In the genomic region with DNA sequence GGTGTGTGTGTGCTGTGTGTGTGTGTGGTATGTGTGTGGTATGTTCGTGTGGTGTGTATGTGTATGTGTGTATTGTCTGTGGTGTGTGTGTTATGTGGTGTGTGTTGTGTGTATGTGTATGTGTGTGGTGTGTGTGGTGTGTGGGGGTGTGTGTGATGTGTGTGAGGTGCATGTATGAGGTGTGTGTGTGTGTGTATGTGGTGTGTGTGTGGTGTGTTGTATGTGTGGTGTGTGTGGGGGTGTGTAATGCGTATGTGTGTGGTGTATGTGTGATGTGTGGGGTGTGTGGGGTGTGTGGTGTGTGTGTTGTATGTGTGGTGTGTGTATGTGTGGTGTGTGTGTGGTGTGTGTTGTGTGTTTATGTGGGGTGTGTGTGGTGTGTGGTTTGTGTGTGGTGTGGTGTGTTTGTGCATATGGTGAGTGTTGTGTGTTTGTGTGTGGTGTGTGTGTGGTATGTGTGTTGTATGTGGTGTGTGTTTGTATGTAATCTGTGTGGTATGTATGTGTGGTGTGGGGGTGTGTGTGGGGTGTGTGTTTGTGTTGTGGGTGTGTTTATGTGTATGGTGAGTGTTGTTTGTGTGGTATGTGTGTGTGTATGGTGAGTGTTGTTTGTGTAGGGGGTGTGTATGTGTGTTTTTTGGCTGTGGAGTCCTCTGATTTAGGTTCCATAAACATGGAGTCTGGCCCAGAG, we compare ENCODE assay signal across 20 cellular contexts.
DNase-seq lines count a peak whose midpoint lies in the region; ATAC-seq, FAIRE-seq and TF ChIP-seq lines count a peak whose summit lies in the region.
"Had no signal": no experiment of that assay in that cellular context is flagged by ENCODE, and none has a peak within 500 bp of the region (broad histone marks: within the 10 kb centered on the region; RNA-seq: fewer than 3 reads in every experiment).

No MANE protein-coding gene starts in this region.

- TF ChIP-seq CTCF in D721Med (IDR thresholded peaks at IDR 0.05; ENCODE audit: insufficient read depth, missing control alignments) (no peak), GM23338 (conservative IDR thresholded peaks at IDR 0.05; ENCODE audit: low read depth in 2 of 2) (no peak), K562 (IDR thresholded peaks at IDR 0.05 in 2 of 3, conservative IDR thresholded peaks at IDR 0.05 in 1 of 3; ENCODE audit: insufficient read depth in 2 of 3, low read depth in 1 of 3, low read length in 3 of 3) (no peak), WERI-Rb-1 (IDR thresholded peaks at IDR 0.05; ENCODE audit: low read depth, low read length) (no peak)

- POLR2A ChIA-PET in K562 (lab: Yijun Ruan, JAX), result no interaction called here

- no peak for TF ChIP-seq RAD21 in K562 (CRISPR knock-in tag; conservative IDR thresholded peaks at IDR 0.05 in 1 of 2, IDR thresholded peaks at IDR 0.05 in 1 of 2)

- H3K79me2 ChIP-seq in GM23338 (replicated peaks; ENCODE audit: insufficient read depth) (no peaks in the 10 kb centered on the region), K562 (ENCODE audit: control insufficient read depth, insufficient read depth, low read length) (no peaks in the 10 kb centered on the region)

- FAIRE-seq in D721Med (lab: Jason Lieb, UNC) (peak; percentile 99), K562 (lab: Jason Lieb, UNC) (peak; percentile 79)
- FAIRE-seq: TTC549 had no signal

- peak overlapping the region; percentile 52 for H3K4me3 Mint-ChIP-seq in GM23338
- H3K4me3 Mint-ChIP-seq: activated naive CD8-positive, alpha-beta T cell treated with anti-CD3 and anti-CD28 coated beads for 36 hours; activated T-helper 1 cell treated with anti-CD3 and anti-CD28 coated beads, Interleukin-12 subunit alpha, Interleukin-12 subunit beta, Interleukin-2, Interleukin-4 antibody, amounts not matched to agents 30 ng/mL and 10 ng/mL and 1 ng/mL, durations not matched to agents 14 hours and 24 hours and 36 hours; nephron progenitor cell had no signal

- DNase-seq in D721Med (ENCODE audit: insufficient read length, low spot score) (no peak), GM23338 (ENCODE audit: low spot score) (no peak), K562 (ENCODE audit: extremely low read depth in 1 of 4, low spot score in 3 of 4) (no peak), hippocampal formation (lab: John Stamatoyannopoulos, UW) (no peak), posterior vena cava (ENCODE audit: low spot score) (no peak), WERI-Rb-1 (no peak), SJCRH30 (no peak)
- DNase-seq: activated naive CD8-positive, alpha-beta T cell treated with anti-CD3 and anti-CD28 coated beads for 36 hours; Calu3; NCI-H2029; NCI-H2227 treated with DMSO at 0.1 percent for 48 hours; nephron progenitor cell; sigmoid colon; stimulated activated naive CD8-positive, alpha-beta T cell treated with anti-CD3 and anti-CD28 coated beads, Interleukin-15, Interleukin-2, amounts not matched to agents 100 U/mL and 50 U/mL, for 24 hours; thyroid gland had no signal

- CTCF ChIA-PET in K562 (lab: Yijun Ruan, JAX; ENCODE audit: low intra/inter-chr PET ratio), result no interaction called here

- H3K4me1 Mint-ChIP-seq in GM23338, result peaks cover 22% of the 10 kb centered on the region
- H3K4me1 Mint-ChIP-seq: activated naive CD8-positive, alpha-beta T cell treated with anti-CD3 and anti-CD28 coated beads for 36 hours had no signal

- 0 out of 2 replicates have a peak, but pooled peaks cover 4% of the 10 kb centered on the region for H3F3A ChIP-seq in GM23338 (replicated peaks; ENCODE audit: low read depth)

- intact Hi-C loops in K562 (cut with micrococcal nuclease), result no loop called here
- intact Hi-C loops in posterior vena cava (cut with DNase I), result no loop called here

- H4K20me1 ChIP-seq in GM23338 (replicated peaks; ENCODE audit: insufficient read depth), result no peaks in the 10 kb centered on the region
- H4K20me1 ChIP-seq in K562 (replicated peaks; ENCODE audit: control insufficient read depth, insufficient read depth, low read length), result no peaks in the 10 kb centered on the region

- no TSS peak for BruUV-seq in K562 (replicated peaks; lab: Mats Ljungman, UMichigan)

- peak overlapping the region; percentile 89 for H3K27ac Mint-ChIP-seq in GM23338
- H3K27ac Mint-ChIP-seq: activated naive CD8-positive, alpha-beta T cell treated with anti-CD3 and anti-CD28 coated beads for 36 hours; activated T-helper 1 cell treated with anti-CD3 and anti-CD28 coated beads, Interleukin-12 subunit alpha, Interleukin-12 subunit beta, Interleukin-2, Interleukin-4 antibody, amounts not matched to agents 30 ng/mL and 10 ng/mL and 1 ng/mL, durations not matched to agents 14 hours and 24 hours and 36 hours; nephron progenitor cell had no signal

- H3K9me1 ChIP-seq in K562 (ENCODE audit: control insufficient read depth, insufficient read depth, low read length), result no peaks in the 10 kb centered on the region

- H3K36me3 ChIP-seq in GM23338 (ENCODE audit: insufficient read depth) (no peaks in the 10 kb centered on the region), K562 (ENCODE audit: control insufficient read depth, insufficient read depth, low read length) (no peaks in the 10 kb centered on the region), iPS-20b (ENCODE audit: insufficient read depth, low read depth, low read length) (no peaks in the 10 kb centered on the region), WERI-Rb-1 (no peaks in the 10 kb centered on the region), SJCRH30 (no peaks in the 10 kb centered on the region)
- H3K36me3 ChIP-seq: ascending aorta, sigmoid colon, thyroid gland had no signal

- H3K9ac ChIP-seq in K562 (ENCODE audit: insufficient read depth in 1 of 2, low read depth in 2 of 2, low read length in 2 of 2), result no peak overlapping the region
- H3K9ac ChIP-seq in iPS-20b (ENCODE audit: low read depth, low read length), result peak overlapping the region; percentile 54; the same call in 1 of the 2 replicates

- H3K36me3 Mint-ChIP-seq in GM23338 (ENCODE audit: low read depth), result peaks cover 3% of the 10 kb centered on the region; the same call in 2 of the 3 replicates
- H3K36me3 Mint-ChIP-seq: activated naive CD8-positive, alpha-beta T cell treated with anti-CD3 and anti-CD28 coated beads for 36 hours had no signal

- H3K9me3 ChIP-seq in K562 (replicated peaks; ENCODE audit: control insufficient read depth, insufficient read depth, low read depth, low read length) (no peaks in the 10 kb centered on the region), iPS-20b (ENCODE audit: insufficient read depth, low read depth, low read length) (no peaks in the 10 kb centered on the region), WERI-Rb-1 (ENCODE audit: severe bottlenecking) (no peaks in the 10 kb centered on the region), SJCRH30 (replicated peaks) (no peaks in the 10 kb centered on the region)
- H3K9me3 ChIP-seq: ascending aorta, sigmoid colon, thyroid gland had no signal

- no peak for TF ChIP-seq POLR2A in K562 (conservative IDR thresholded peaks at IDR 0.05)

- no peak for TF ChIP-seq EP300 in K562 (IDR thresholded peaks at IDR 0.05; ENCODE audit: low read length)

- peaks cover 11% of the 10 kb centered on the region; the same call in 1 of the 2 replicates for H3K9me2 ChIP-seq in GM23338 (ENCODE audit: insufficient read depth)

- H3K4me2 ChIP-seq in GM23338 (peak overlapping the region; percentile 53), K562 (ENCODE audit: insufficient read depth, low read length) (no peak overlapping the region)

- H3K4me1 ChIP-seq in GM23338 (ENCODE audit: insufficient read depth), result peaks cover 19% of the 10 kb centered on the region
- no peaks in the 10 kb centered on the region for H3K4me1 ChIP-seq in K562 (replicated peaks in 1 of 2; ENCODE audit: control insufficient read depth in 2 of 2, insufficient read depth in 2 of 2, low read length in 2 of 2)
- H3K4me1 ChIP-seq in iPS-20b (ENCODE audit: insufficient read depth, low read length), result peaks cover 23% of the 10 kb centered on the region
- no peaks in the 10 kb centered on the region for H3K4me1 ChIP-seq in SJCRH30
- H3K4me1 ChIP-seq: ascending aorta, sigmoid colon, thyroid gland had no signal

- in situ Hi-C loops in K562 (cut with MboI), result no loop called here

- peaks cover 13% of the 10 kb centered on the region; the same call in 2 of the 3 replicates for H3K9me3 Mint-ChIP-seq in GM23338
- H3K9me3 Mint-ChIP-seq: activated naive CD8-positive, alpha-beta T cell treated with anti-CD3 and anti-CD28 coated beads for 36 hours had no signal

- H3K27ac ChIP-seq in GM23338 (ENCODE audit: low read depth) (peak overlapping the region; percentile 28), K562 (ENCODE audit: extremely low read depth, low read depth, low read length) (no peak overlapping the region), iPS-20b (ENCODE audit: low read length) (peak overlapping the region; percentile 86), WERI-Rb-1 (no peak overlapping the region), SJCRH30 (no peak overlapping the region)
- H3K27ac ChIP-seq: ascending aorta, C4-2B, sigmoid colon, thyroid gland had no signal

- peaks cover 15% of the 10 kb centered on the region for H3K27me3 Mint-ChIP-seq in GM23338 (ENCODE audit: insufficient read depth, low read depth, poor library complexity)

- H3K27me3 ChIP-seq in GM23338 (ENCODE audit: insufficient read depth), result no peaks in the 10 kb centered on the region
- H3K27me3 ChIP-seq in K562 (ENCODE audit: control insufficient read depth in 2 of 2, insufficient read depth in 2 of 2, low read length in 2 of 2), result no peaks in the 10 kb centered on the region
- no peaks in the 10 kb centered on the region for H3K27me3 ChIP-seq in iPS-20b (ENCODE audit: insufficient read depth, low read length)
- no peaks in the 10 kb centered on the region for H3K27me3 ChIP-seq in WERI-Rb-1 (ENCODE audit: insufficient read depth, low read depth, severe bottlenecking)
- no peaks in the 10 kb centered on the region for H3K27me3 ChIP-seq in SJCRH30
- H3K27me3 ChIP-seq: ascending aorta, sigmoid colon, thyroid gland had no signal

- ATAC-seq in GM23338 (no peak), K562 (no peak)
- ATAC-seq: stimulated activated naive CD8-positive, alpha-beta T cell treated with anti-CD3 and anti-CD28 coated beads, Interleukin-15, Interleukin-2, amounts not matched to agents 100 U/mL and 50 U/mL, for 24 hours had no signal

- peak overlapping the region; percentile 23; the same call in 1 of the 2 replicates for H3K4me3 ChIP-seq in GM23338
- H3K4me3 ChIP-seq in K562, result no peak overlapping the region
- H3K4me3 ChIP-seq in iPS-20b (ENCODE audit: low read length), result peak overlapping the region; percentile 53
- no peak overlapping the region for H3K4me3 ChIP-seq in WERI-Rb-1 (ENCODE audit: low read depth, low read length)
- no peak overlapping the region for H3K4me3 ChIP-seq in SJCRH30
- H3K4me3 ChIP-seq: ascending aorta, sigmoid colon, thyroid gland had no signal

- WGBS in K562 (ENCODE audit: insufficient coverage, low coverage, missing lambda C conversion rate), result 6% methylated on average over 2 of the region's 2 CpGs

- H2AFZ ChIP-seq in GM23338 (no peak overlapping the region), K562 (ENCODE audit: low read depth, low read length) (no peak overlapping the region)

TF ChIP-seq in GM23338, 12 proteins besides CTCF, POLR2A, EP300 and RAD21 (continues in another document):
- no peak for TF ChIP-seq ZNF114 (CRISPR knock-in tag; IDR thresholded peaks at IDR 0.05)

TF ChIP-seq in K562, 482 proteins besides CTCF, POLR2A, EP300 and RAD21 (continues in another document):
- TF ChIP-seq MCM3 (IDR thresholded peaks at IDR 0.05), result no peak

Comparison
In these comparisons a context has a peak if more than half of its experiments do, and no peak if none do; other contexts are left out.
1. H3K27ac ChIP-seq: peak in GM23338 (single experiment) and iPS-20b (single experiment); none in K562 (single experiment), WERI-Rb-1 (single experiment) and SJCRH30 (single experiment).
2. H3K4me3 ChIP-seq: peak in GM23338 (single experiment) and iPS-20b (single experiment); none in K562 (single experiment), WERI-Rb-1 (single experiment) and SJCRH30 (single experiment).